In genomic region chr10:124706876-124707516, GRCh38 we compare ENCODE assay signal across 1 cellular context.
TF ChIP-seq lines count a peak whose summit lies in the region.

No MANE protein-coding gene starts in this region.

TF ChIP-seq in HepG2, 621 proteins besides CTCF, POLR2A, EP300 and RAD21 (continued from another document):
- TF ChIP-seq ZHX2 (IDR thresholded peaks at IDR 0.05; ENCODE audit: low read depth): no peak
- TF ChIP-seq ZHX2 (CRISPR knock-in tag; IDR thresholded peaks at IDR 0.05; ENCODE audit: borderline replicate concordance): no peak
- TF ChIP-seq ZNF142 (CRISPR knock-in tag; IDR thresholded peaks at IDR 0.05): no peak
- TF ChIP-seq ZSCAN22 (CRISPR knock-in tag; IDR thresholded peaks at IDR 0.05): no peak
- no peak for TF ChIP-seq FLYWCH1 (CRISPR knock-in tag; IDR thresholded peaks at IDR 0.05)
- TF ChIP-seq AHR (CRISPR knock-in tag; IDR thresholded peaks at IDR 0.05): no peak
- TF ChIP-seq ZNF17 (CRISPR knock-in tag; IDR thresholded peaks at IDR 0.05): no peak
- TF ChIP-seq RCOR2 (CRISPR knock-in tag; IDR thresholded peaks at IDR 0.05): no peak
- no peak for TF ChIP-seq ZHX1 (CRISPR knock-in tag; IDR thresholded peaks at IDR 0.05; ENCODE audit: low read depth)
